ENCODE assay signal across 9 cellular contexts in genomic region chr6:35299674-35300073, GRCh38. TPM values are rescaled to one million over a fixed set of nuclear protein-coding genes. Genes with fewer than 3 reads are reported as not detected.
DNase-seq lines count a peak whose midpoint lies in the region; ATAC-seq, FAIRE-seq and TF ChIP-seq lines count a peak whose summit lies in the region.
"Had no signal": no experiment of that assay in that cellular context is flagged by ENCODE, and none has a peak within 500 bp of the region (broad histone marks: within the 10 kb centered on the region; RNA-seq: fewer than 3 reads in every experiment).

No MANE protein-coding gene starts in this region.

- peaks cover 39% of the 10 kb centered on the region for H3K4me1 ChIP-seq in left ventricle myocardium inferior

- no peaks in the 10 kb centered on the region for H3K9me3 ChIP-seq in left ventricle myocardium inferior (replicated peaks)

- peak overlapping the region; percentile 97 for H3K27ac Mint-ChIP-seq in T-helper 2 cell treated with Interferon-gamma antibody and Interleukin-4, amounts not matched to agents 5 μg/mL and 100 μg/mL, for 36 hours
- peak overlapping the region; percentile 4 for H3K27ac Mint-ChIP-seq in type B pancreatic cell

- H3K27me3 Mint-ChIP-seq in T-helper 2 cell treated with Interferon-gamma antibody and Interleukin-4, amounts not matched to agents 5 μg/mL and 100 μg/mL, for 36 hours (ENCODE audit: low read depth), result no peaks in the 10 kb centered on the region
- H3K27me3 Mint-ChIP-seq in type B pancreatic cell, result no peaks in the 10 kb centered on the region

- DNase-seq in left ventricle myocardium inferior (peak; percentile 39), left cardiac atrium (no peak), type B pancreatic cell (ENCODE audit: extremely low spot score, unreplicated experiment) (no peak), D721Med (ENCODE audit: insufficient read length, low spot score) (no peak), middle frontal gyrus (ENCODE audit: extremely low spot score, low spot score) (no peak), NCI-H82 (lab: John Stamatoyannopoulos, UW) (no peak)
- no peak for DNase-seq in T-helper 2 cell treated with Interferon-gamma antibody and Interleukin-4, amounts not matched to agents 5 μg/mL and 100 μg/mL, for 36 hours (ENCODE audit: low spot score)
- DNase-seq: NCI-H1417 treated with DMSO at 0.1 percent for 48 hours had no signal

- no peak for FAIRE-seq in D721Med (lab: Jason Lieb, UNC)

- no peaks in the 10 kb centered on the region for H3K9me3 Mint-ChIP-seq in T-helper 2 cell treated with Interferon-gamma antibody and Interleukin-4, amounts not matched to agents 5 μg/mL and 100 μg/mL, for 36 hours
- H3K9me3 Mint-ChIP-seq in type B pancreatic cell, result no peaks in the 10 kb centered on the region

- no peaks in the 10 kb centered on the region for H3K27me3 ChIP-seq in left ventricle myocardium inferior (ENCODE audit: low read depth)
- no peaks in the 10 kb centered on the region for H3K27me3 ChIP-seq in layer of hippocampus (ENCODE audit: control insufficient read depth, insufficient read depth, low read length)

- peaks cover 55% of the 10 kb centered on the region for H3K36me3 Mint-ChIP-seq in T-helper 2 cell treated with Interferon-gamma antibody and Interleukin-4, amounts not matched to agents 5 μg/mL and 100 μg/mL, for 36 hours (ENCODE audit: low read depth)
- H3K36me3 Mint-ChIP-seq in type B pancreatic cell, result peaks cover 8% of the 10 kb centered on the region

- H3K4me3 ChIP-seq in left ventricle myocardium inferior, result no peak overlapping the region

- ATAC-seq in left cardiac atrium, result no peak

- peaks cover 59% of the 10 kb centered on the region for H3K4me1 Mint-ChIP-seq in T-helper 2 cell treated with Interferon-gamma antibody and Interleukin-4, amounts not matched to agents 5 μg/mL and 100 μg/mL, for 36 hours (ENCODE audit: low read depth)
- H3K4me1 Mint-ChIP-seq in type B pancreatic cell (ENCODE audit: unreplicated experiment), result peaks cover 24% of the 10 kb centered on the region

- TF ChIP-seq CTCF in left ventricle myocardium inferior (IDR thresholded peaks at IDR 0.05; ENCODE audit: borderline replicate concordance) (no peak), type B pancreatic cell (conservative IDR thresholded peaks at IDR 0.05) (no peak), D721Med (IDR thresholded peaks at IDR 0.05; ENCODE audit: insufficient read depth, missing control alignments) (no peak)

- H3K4me3 Mint-ChIP-seq in T-helper 2 cell treated with Interferon-gamma antibody and Interleukin-4, amounts not matched to agents 5 μg/mL and 100 μg/mL, for 36 hours, result peak overlapping the region; percentile 89
- no peak overlapping the region for H3K4me3 Mint-ChIP-seq in type B pancreatic cell

- intact Hi-C loops in left ventricle myocardium inferior (cut with micrococcal nuclease), result no loop called here
- intact Hi-C loops in left cardiac atrium (cut with DNase I), result no loop called here

- no peak overlapping the region for H3K27ac ChIP-seq in left ventricle myocardium inferior (replicated peaks)
- H3K27ac ChIP-seq in layer of hippocampus (ENCODE audit: low read depth, low read length), result peak overlapping the region; percentile 12

- H3K36me3 ChIP-seq in left ventricle myocardium inferior, result peaks cover 8% of the 10 kb centered on the region

RNA-seq across cellular contexts. Expression of gene DEF6, which starts 2.1 kb away (rescaled TPM):
- total RNA-seq in left ventricle myocardium inferior (1.0 TPM), left cardiac atrium (1 to 10 TPM; 2.5 to 4.7 TPM), type B pancreatic cell (ENCODE audit: low replicate concordance) (6.2 and 12.1 TPM in 2 replicates)

RNA-seq across cellular contexts. Expression of gene ZNF76, which starts 40.1 kb away (rescaled TPM):
- total RNA-seq in left ventricle myocardium inferior, result 38.7 TPM
- 10 to 100 TPM; 24.1 to 26.4 TPM for total RNA-seq in left cardiac atrium
- 25.3 and 37.3 TPM in 2 replicates for total RNA-seq in type B pancreatic cell (ENCODE audit: low replicate concordance)

RNA-seq across cellular contexts. Expression of gene PPARD, which starts 42.7 kb away (rescaled TPM):
- total RNA-seq in left ventricle myocardium inferior (14.9 TPM), left cardiac atrium (10 to 100 TPM; 14.1 to 21.3 TPM), type B pancreatic cell (ENCODE audit: low replicate concordance) (21.9 and 27.1 TPM in 2 replicates)
